In the genomic region with DNA sequence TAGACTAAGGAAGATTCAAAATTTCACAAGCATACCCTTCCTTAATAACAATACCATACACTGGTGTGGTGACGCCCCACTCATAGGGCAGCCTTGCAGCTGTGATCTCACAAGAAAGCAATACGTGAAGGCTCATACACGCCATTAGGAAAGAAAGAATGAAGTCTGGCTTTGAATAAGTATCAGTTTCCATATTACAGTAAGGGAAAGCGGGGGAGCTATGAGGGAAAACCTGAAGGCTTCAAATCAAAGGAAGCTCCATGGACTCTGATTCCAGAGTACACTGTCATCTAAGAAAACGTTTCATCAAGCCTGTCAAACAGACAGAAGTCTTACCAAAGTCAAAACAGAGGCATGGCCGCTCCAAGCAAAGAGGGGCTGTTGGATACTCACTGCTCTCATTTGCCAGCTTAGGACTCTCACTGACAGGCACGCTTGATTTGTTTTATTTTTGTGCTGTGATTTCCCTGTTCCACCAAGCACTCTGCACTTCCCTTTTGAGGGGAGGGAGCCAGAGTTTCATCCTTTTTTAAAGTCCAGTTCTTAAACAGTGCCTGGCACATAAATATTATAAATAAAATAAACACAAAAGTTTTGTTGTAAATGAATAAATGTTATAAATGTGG, we compare ENCODE assay signal across 10 cellular contexts.
A peak's percentile ranks its signal among the peaks of the same experiment; 100 is the strongest.
DNase-seq lines count a peak whose midpoint lies in the region; ATAC-seq and TF ChIP-seq lines count a peak whose summit lies in the region.
"Had no signal": no experiment of that assay in that cellular context is flagged by ENCODE, and none has a peak within 500 bp of the region (broad histone marks: within the 10 kb centered on the region; RNA-seq: fewer than 3 reads in every experiment).

No MANE protein-coding gene starts in this region.

- ATAC-seq in GM21367 (IDR thresholded peaks at IDR 0.05; ENCODE audit: unreplicated experiment) (peak; percentile 50), HG03558 (IDR thresholded peaks at IDR 0.05; ENCODE audit: extremely low read depth, unreplicated experiment) (peak; percentile 48)
- ATAC-seq: activated T-cell treated with anti-CD3 and anti-CD28 coated beads, Interleukin-2, amount 50 U/mL, for 4 hours had no signal

- CTCF ChIA-PET in AG04450 (lab: Charles Lee), result interaction anchor here (2.2 kb wide), 1 partner anchor 77 kb away, joined by 7 read pairs; no protein-coding TSS in a partner anchor

- H3K27ac ChIP-seq in AG04450 (ENCODE audit: low read depth, low read length) (peak overlapping the region; percentile 55), breast epithelium (no peak overlapping the region)

- TF ChIP-seq POLR2A in breast epithelium (IDR thresholded peaks at IDR 0.05), result no peak

- no peaks in the 10 kb centered on the region for H3K4me1 ChIP-seq in breast epithelium
- H3K4me1 ChIP-seq: HAP-1 had no signal

- POLR2A ChIA-PET in AG04450 (lab: Yijun Ruan, JAX), result interaction anchor here (1.0 to 1.1 kb wide), 2 partner anchors 9 to 247 kb away, joined by 3 read pairs; no protein-coding TSS in a partner anchor

- H3K4me3 ChIP-seq in AG04450 (ENCODE audit: low read depth, low read length), result no peak overlapping the region
- no peak overlapping the region for H3K4me3 ChIP-seq in fibroblast of villous mesenchyme (ENCODE audit: low read depth, low read length)
- H3K4me3 ChIP-seq in breast epithelium, result no peak overlapping the region
- H3K4me3 ChIP-seq: HAP-1 had no signal

- DNase-seq in AG04450 (ENCODE audit: low read depth, low spot score) (no peak), fibroblast of villous mesenchyme (ENCODE audit: low read depth) (peak; percentile 63), NCI-H774 (lab: John Stamatoyannopoulos, UW) (no peak), breast epithelium (ENCODE audit: low spot score in 2 of 2) (no peak), NCI-H345 treated with DMSO at 0.1 percent for 48 hours (lab: John Stamatoyannopoulos, UW; ENCODE audit: unreplicated experiment) (no peak), RKO (ENCODE audit: low spot score) (no peak)
- DNase-seq: activated T-cell treated with anti-CD3 and anti-CD28 coated beads, Interleukin-2, amount 50 U/mL, for 4 hours had no signal

- H3K9me3 ChIP-seq in AG04450 (ENCODE audit: control insufficient read depth, insufficient read depth, low read length) (no peaks in the 10 kb centered on the region), breast epithelium (no peaks in the 10 kb centered on the region)
- H3K9me3 ChIP-seq: HAP-1 had no signal

- H3K36me3 ChIP-seq in breast epithelium, result no peaks in the 10 kb centered on the region
- H3K36me3 ChIP-seq: HAP-1 had no signal

- H3K27me3 ChIP-seq in AG04450 (ENCODE audit: control insufficient read depth, insufficient read depth, low read length), result no peaks in the 10 kb centered on the region
- H3K27me3 ChIP-seq in breast epithelium, result no peaks in the 10 kb centered on the region

- no peak for TF ChIP-seq CTCF in AG04450 (IDR thresholded peaks at IDR 0.05; ENCODE audit: low read depth, low read length)
- TF ChIP-seq CTCF in fibroblast of villous mesenchyme (IDR thresholded peaks at IDR 0.05; ENCODE audit: insufficient read depth, low read depth, low read length), result no peak
- no peak for TF ChIP-seq CTCF in breast epithelium (IDR thresholded peaks at IDR 0.05)

- intact Hi-C loops in breast epithelium (cut with DNase I; ENCODE audit: low total_unique reads), result no loop called here
